1 cellular context compared by ENCODE assay signal in the genomic region with DNA sequence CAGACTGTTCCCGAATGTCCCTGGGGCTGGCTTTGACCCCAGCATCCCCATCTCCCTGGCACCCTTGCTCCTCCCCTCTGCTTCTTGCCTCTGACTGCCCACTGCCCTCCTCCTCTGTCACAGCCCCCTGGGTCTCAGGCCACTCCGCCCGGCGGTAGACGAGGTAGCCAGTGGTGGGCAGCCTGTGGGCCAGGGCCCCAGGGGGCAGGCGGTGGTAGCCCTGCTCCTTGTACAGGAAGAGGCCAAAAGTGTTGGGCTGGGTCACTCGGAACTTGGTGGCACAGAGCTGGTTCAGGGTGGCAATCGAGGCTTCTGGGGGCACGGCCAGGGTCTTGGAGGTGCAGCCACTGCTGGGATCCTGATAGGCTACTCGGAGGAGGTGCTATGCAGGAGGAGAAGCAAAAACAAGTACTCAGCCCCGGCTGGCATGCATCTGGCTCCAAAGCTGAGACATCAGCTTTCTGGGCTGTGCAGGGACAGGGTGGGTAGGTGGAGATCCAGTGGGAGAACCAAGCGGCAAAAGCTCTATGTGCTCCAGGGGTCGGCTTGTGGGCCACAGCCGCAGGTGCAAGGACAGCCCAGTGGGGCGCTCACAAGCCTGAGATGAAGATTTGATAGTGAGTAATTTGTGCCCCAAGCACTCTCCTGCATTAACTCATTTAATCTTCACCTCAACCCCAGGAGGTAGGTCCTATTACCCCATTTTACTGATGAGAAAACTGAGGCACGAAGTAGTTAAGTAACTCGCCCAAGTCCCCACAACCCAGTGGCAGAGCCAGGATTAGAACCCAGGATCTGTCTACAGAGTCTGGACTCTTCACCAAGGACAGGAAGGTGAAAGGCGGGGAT.
TF ChIP-seq lines count a peak whose summit lies in the region.

No MANE protein-coding gene starts in this region.

TF ChIP-seq in HepG2, 621 proteins besides CTCF, POLR2A, EP300 and RAD21:
- TF ChIP-seq DRAP1 (CRISPR knock-in tag; IDR thresholded peaks at IDR 0.05) (no peak), ZNF784 (CRISPR knock-in tag; IDR thresholded peaks at IDR 0.05; ENCODE audit: borderline replicate concordance) (no peak), RBM39 (IDR thresholded peaks at IDR 0.05; ENCODE audit: low read depth, low read length, poor library complexity, severe bottlenecking) (no peak), ZNF629 (CRISPR knock-in tag; conservative IDR thresholded peaks at IDR 0.05) (peak; percentile 80), TFE3 (CRISPR knock-in tag; IDR thresholded peaks at IDR 0.05) (no peak), DNMT3B (CRISPR knock-in tag; conservative IDR thresholded peaks at IDR 0.05) (no peak), PPARG (CRISPR knock-in tag; conservative IDR thresholded peaks at IDR 0.05) (no peak)
- TF ChIP-seq, protein P1, sequence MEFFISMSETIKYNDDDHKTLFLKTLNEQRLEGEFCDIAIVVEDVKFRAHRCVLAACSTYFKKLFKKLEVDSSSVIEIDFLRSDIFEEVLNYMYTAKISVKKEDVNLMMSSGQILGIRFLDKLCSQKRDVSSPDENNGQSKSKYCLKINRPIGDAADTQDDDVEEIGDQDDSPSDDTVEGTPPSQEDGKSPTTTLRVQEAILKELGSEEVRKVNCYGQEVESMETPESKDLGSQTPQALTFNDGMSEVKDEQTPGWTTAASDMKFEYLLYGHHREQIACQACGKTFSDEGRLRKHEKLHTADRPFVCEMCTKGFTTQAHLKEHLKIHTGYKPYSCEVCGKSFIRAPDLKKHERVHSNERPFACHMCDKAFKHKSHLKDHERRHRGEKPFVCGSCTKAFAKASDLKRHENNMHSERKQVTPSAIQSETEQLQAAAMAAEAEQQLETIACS (CRISPR knock-in tag; IDR thresholded peaks at IDR 0.05), result no peak
